Comparison of ENCODE assay signal across 1 cellular context in genomic region chr2:189157939-189158338, GRCh38.
TF ChIP-seq lines count a peak whose summit lies in the region.

No MANE protein-coding gene starts in this region.

TF ChIP-seq in GM12878, 131 proteins besides CTCF, POLR2A, EP300 and RAD21 (continued from another document):
- TF ChIP-seq RUNX3 (IDR thresholded peaks at IDR 0.05; ENCODE audit: low read length): no peak
TF ChIP-seq in GM12878: peak in this region for 0.
